In genomic region chr22:19097518-19097917, GRCh38 we compare ENCODE assay signal across 17 cellular contexts. TPM values are rescaled to one million over a fixed set of nuclear protein-coding genes. Genes with fewer than 3 reads are reported as not detected.
A peak's percentile ranks its signal among the peaks of the same experiment; 100 is the strongest.
DNase-seq lines count a peak whose midpoint lies in the region; ATAC-seq lines count a peak whose summit lies in the region.
"Had no signal": no experiment of that assay in that cellular context is flagged by ENCODE, and none has a peak within 500 bp of the region (broad histone marks: within the 10 kb centered on the region; RNA-seq: fewer than 3 reads in every experiment).

No MANE protein-coding gene starts in this region.

- CTCF ChIA-PET in activated CD4-positive, alpha-beta memory T cell treated with anti-CD3 and anti-CD28 coated beads for 36 hours (lab: Charles Lee), result no interaction called here

- no peak for DNase-seq in left ventricle myocardium superior
- no peak for DNase-seq in Right ventricle myocardium inferior (ENCODE audit: missing footprints)
- DNase-seq in naive thymus-derived CD8-positive, alpha-beta T cell, result no peak
- no peak for DNase-seq in activated CD4-positive, alpha-beta memory T cell treated with anti-CD3 and anti-CD28 coated beads for 36 hours
- no peak for DNase-seq in dermis blood vessel endothelial cell
- DNase-seq in effector CD8-positive, alpha-beta T cell (lab: John Stamatoyannopoulos, UW), result no peak
- DNase-seq: activated CD4-positive, alpha-beta T cell treated with anti-CD3 and anti-CD28 coated beads, Interleukin-2, amount 50 U/mL, for 1 hour; activated T-cell treated with anti-CD3 and anti-CD28 coated beads, Interleukin-2, amount 50 U/mL, for 48 hours; GF-D8; Kasumi-1; left cardiac atrium; NCI-H1417; NCI-H510A; stimulated activated naive CD8-positive, alpha-beta T cell treated with anti-CD3 and anti-CD28 coated beads, Interleukin-15, Interleukin-2, amounts not matched to agents 100 U/mL and 50 U/mL, for 24 hours had no signal

- H3K4me3 Mint-ChIP-seq in activated T-helper 17 cell treated with anti-CD3 and anti-CD28 coated beads, Interleukin-2, amount 50 U/mL, for 72 hours, result no peak overlapping the region
- no peak overlapping the region for H3K4me3 Mint-ChIP-seq in naive thymus-derived CD8-positive, alpha-beta T cell
- no peak overlapping the region for H3K4me3 Mint-ChIP-seq in activated CD4-positive, alpha-beta memory T cell treated with anti-CD3 and anti-CD28 coated beads for 36 hours

- POLR2A ChIA-PET in naive thymus-derived CD8-positive, alpha-beta T cell (lab: Charles Lee), result no interaction called here
- POLR2A ChIA-PET in activated CD4-positive, alpha-beta memory T cell treated with anti-CD3 and anti-CD28 coated beads for 36 hours (lab: Charles Lee), result no interaction called here

- H3K9me3 Mint-ChIP-seq in activated T-helper 17 cell treated with anti-CD3 and anti-CD28 coated beads, Interleukin-2, amount 50 U/mL, for 72 hours, result no peaks in the 10 kb centered on the region
- H3K9me3 Mint-ChIP-seq in naive thymus-derived CD8-positive, alpha-beta T cell, result no peaks in the 10 kb centered on the region
- H3K9me3 Mint-ChIP-seq in activated CD4-positive, alpha-beta memory T cell treated with anti-CD3 and anti-CD28 coated beads for 36 hours, result no peaks in the 10 kb centered on the region

- intact Hi-C loops in left ventricle myocardium superior (cut with micrococcal nuclease), result no loop called here
- intact Hi-C loops in Right ventricle myocardium inferior (cut with DNase I), result no loop called here
- intact Hi-C loops in activated CD4-positive, alpha-beta memory T cell treated with anti-CD3 and anti-CD28 coated beads for 36 hours (cut with micrococcal nuclease), result no loop called here

- no peaks in the 10 kb centered on the region for H3K27me3 Mint-ChIP-seq in activated T-helper 17 cell treated with anti-CD3 and anti-CD28 coated beads, Interleukin-2, amount 50 U/mL, for 72 hours
- H3K27me3 Mint-ChIP-seq in naive thymus-derived CD8-positive, alpha-beta T cell, result no peaks in the 10 kb centered on the region
- no peaks in the 10 kb centered on the region for H3K27me3 Mint-ChIP-seq in activated CD4-positive, alpha-beta memory T cell treated with anti-CD3 and anti-CD28 coated beads for 36 hours

- ATAC-seq in left ventricle myocardium superior, result peak; percentile 20
- no peak for ATAC-seq in Right ventricle myocardium inferior
- no peak for ATAC-seq in activated T-helper 17 cell treated with anti-CD3 and anti-CD28 coated beads, Interleukin-2, amount 50 U/mL, for 72 hours (replicated peaks)
- ATAC-seq in naive thymus-derived CD8-positive, alpha-beta T cell, result no peak
- no peak for ATAC-seq in GM21529 (IDR thresholded peaks at IDR 0.05; ENCODE audit: unreplicated experiment)
- ATAC-seq: stimulated activated naive CD8-positive, alpha-beta T cell treated with anti-CD3 and anti-CD28 coated beads, Interleukin-15, Interleukin-2, amounts not matched to agents 100 U/mL and 50 U/mL, for 24 hours had no signal

- H3K4me1 Mint-ChIP-seq in activated T-helper 17 cell treated with anti-CD3 and anti-CD28 coated beads, Interleukin-2, amount 50 U/mL, for 72 hours, result no peaks in the 10 kb centered on the region
- H3K4me1 Mint-ChIP-seq in naive thymus-derived CD8-positive, alpha-beta T cell, result peaks cover 20 to 53% (median 46%) of the 10 kb centered on the region in 4 donors
- H3K4me1 Mint-ChIP-seq in activated CD4-positive, alpha-beta memory T cell treated with anti-CD3 and anti-CD28 coated beads for 36 hours (ENCODE audit: low read depth), result peaks cover 15% of the 10 kb centered on the region

- peaks cover 28% of the 10 kb centered on the region for H3K36me3 Mint-ChIP-seq in activated T-helper 17 cell treated with anti-CD3 and anti-CD28 coated beads, Interleukin-2, amount 50 U/mL, for 72 hours (ENCODE audit: low read depth)
- peaks cover 0 to 62% (median 11%) of the 10 kb centered on the region in 3 donors for H3K36me3 Mint-ChIP-seq in naive thymus-derived CD8-positive, alpha-beta T cell
- H3K36me3 Mint-ChIP-seq in activated CD4-positive, alpha-beta memory T cell treated with anti-CD3 and anti-CD28 coated beads for 36 hours, result peaks cover 5% of the 10 kb centered on the region

- peak overlapping the region; percentile 34 for H3K27ac Mint-ChIP-seq in activated T-helper 17 cell treated with anti-CD3 and anti-CD28 coated beads, Interleukin-2, amount 50 U/mL, for 72 hours
- peak overlapping the region in 6 of 10 donors; percentile 11 to 80 (median 40) for H3K27ac Mint-ChIP-seq in naive thymus-derived CD8-positive, alpha-beta T cell
- no peak overlapping the region for H3K27ac Mint-ChIP-seq in activated CD4-positive, alpha-beta memory T cell treated with anti-CD3 and anti-CD28 coated beads for 36 hours

RNA-seq across cellular contexts. Expression of gene DGCR2, which starts 24.7 kb away (rescaled TPM):
- total RNA-seq in left ventricle myocardium superior (33.1 TPM), Right ventricle myocardium inferior (29.9 TPM), dermis blood vessel endothelial cell (56.2 and 71.2 TPM in 2 replicates)
- total RNA-seq in activated T-helper 17 cell treated with anti-CD3 and anti-CD28 coated beads, Interleukin-2, amount 50 U/mL, for 72 hours, result 10 to 100 TPM; 22.6 to 27.3 TPM
- 10 to 100 TPM; 63.3 to 66.6 TPM for total RNA-seq in naive thymus-derived CD8-positive, alpha-beta T cell
- 10 to 100 TPM; 29.5 to 61.8 (median 37.8) TPM for polyA plus RNA-seq in naive thymus-derived CD8-positive, alpha-beta T cell
- total RNA-seq in activated CD4-positive, alpha-beta memory T cell treated with anti-CD3 and anti-CD28 coated beads for 36 hours, result 10 to 100 TPM; 17.4 to 17.6 TPM

RNA-seq across cellular contexts. Expression of gene TSSK2, which starts 33.6 kb away (rescaled TPM):
- total RNA-seq in left ventricle myocardium superior, result not detected
- not detected for total RNA-seq in Right ventricle myocardium inferior
- total RNA-seq in activated T-helper 17 cell treated with anti-CD3 and anti-CD28 coated beads, Interleukin-2, amount 50 U/mL, for 72 hours, result not detected
- not detected for total RNA-seq in naive thymus-derived CD8-positive, alpha-beta T cell
- not detected for polyA plus RNA-seq in naive thymus-derived CD8-positive, alpha-beta T cell
- total RNA-seq in activated CD4-positive, alpha-beta memory T cell treated with anti-CD3 and anti-CD28 coated beads for 36 hours, result not detected
- total RNA-seq in dermis blood vessel endothelial cell, result not detected in 2 replicates
- total RNA-seq: cardiac septum, left cardiac atrium had no signal

RNA-seq across cellular contexts. Expression of gene ESS2, which starts 46.9 kb away (rescaled TPM):
- total RNA-seq in left ventricle myocardium superior (9.3 TPM), Right ventricle myocardium inferior (8.8 TPM), dermis blood vessel endothelial cell (12.7 and 14.6 TPM in 2 replicates)
- total RNA-seq in activated T-helper 17 cell treated with anti-CD3 and anti-CD28 coated beads, Interleukin-2, amount 50 U/mL, for 72 hours, result 10 to 100 TPM; 13.8 to 20.8 TPM
- total RNA-seq in naive thymus-derived CD8-positive, alpha-beta T cell, result 10 to 100 TPM; 20.1 to 20.7 TPM
- polyA plus RNA-seq in naive thymus-derived CD8-positive, alpha-beta T cell, result 10 to 100 TPM in 1 of 3 donors, 1 to 10 TPM in 2; 4.5 to 11.2 (median 6.9) TPM
- 10 to 100 TPM; 13.7 to 15.5 TPM for total RNA-seq in activated CD4-positive, alpha-beta memory T cell treated with anti-CD3 and anti-CD28 coated beads for 36 hours

RNA-seq across cellular contexts. Expression of gene GSC2, which starts 52.6 kb away (rescaled TPM):
- total RNA-seq in left ventricle myocardium superior (not detected), Right ventricle myocardium inferior (not detected), dermis blood vessel endothelial cell (not detected in 2 replicates)
- total RNA-seq in activated T-helper 17 cell treated with anti-CD3 and anti-CD28 coated beads, Interleukin-2, amount 50 U/mL, for 72 hours, result not detected
- not detected for total RNA-seq in naive thymus-derived CD8-positive, alpha-beta T cell
- not detected for polyA plus RNA-seq in naive thymus-derived CD8-positive, alpha-beta T cell
- not detected for total RNA-seq in activated CD4-positive, alpha-beta memory T cell treated with anti-CD3 and anti-CD28 coated beads for 36 hours
- total RNA-seq: cardiac septum, left cardiac atrium had no signal
